29 cellular contexts compared by ENCODE assay signal in genomic region chr1:30259631-30260030, GRCh38.
"Had no signal": no experiment of that assay in that cellular context is flagged by ENCODE, and none has a peak within 500 bp of the region (broad histone marks: within the 10 kb centered on the region; RNA-seq: fewer than 3 reads in every experiment).

No MANE protein-coding gene starts in this region.

- H3K27ac Mint-ChIP-seq: natural killer cell; nephron; neural progenitor cell; progenitor cell of endocrine pancreas; stimulated activated memory B cell treated with anti-CD40 and anti-IgM and Interleukin-4, amounts not matched to agents 10 μg/mL and 1 μg/mL and 100 μg/mL, for 72 hours; stimulated activated naive CD8-positive, alpha-beta T cell treated with anti-CD3 and anti-CD28 coated beads, Interleukin-15, amount 100 ng/mL, for 72 hours; type B pancreatic cell had no signal

- FAIRE-seq: small intestine had no signal

- DNase-seq: natural killer cell; occipital lobe; ovary; psoas muscle; right cardiac atrium; sigmoid colon; small intestine; stimulated activated CD4-positive, alpha-beta T cell treated with anti-CD3 and anti-CD28 coated beads, Interleukin-15, amount 100 ng/mL, for 24 hours; stimulated activated CD4-positive, alpha-beta T cell treated with anti-CD3 and anti-CD28 coated beads, Interleukin-2, amount 100 ng/mL, for 24 hours; stimulated activated CD4-positive, alpha-beta T cell treated with anti-CD3 and anti-CD28 coated beads, Interleukin-2, amount 100 ng/mL, for 48 hours; stimulated activated CD4-positive, alpha-beta T cell treated with anti-CD3 and anti-CD28 coated beads, Interleukin-4, amount 100 ng/mL, for 4 hours; stimulated activated CD8-positive, alpha-beta memory T cell treated with anti-CD3 and anti-CD28 coated beads, Interleukin-4, amount 100 ng/mL, for 48 hours; stimulated activated naive CD4-positive, alpha-beta T cell; stimulated activated naive CD8-positive, alpha-beta T cell treated with anti-CD3 and anti-CD28 coated beads, Interleukin-15, amount 100 ng/mL, for 72 hours; stimulated activated naive CD8-positive, alpha-beta T cell treated with anti-CD3 and anti-CD28 coated beads, Interleukin-15, Interleukin-2, amounts not matched to agents 100 U/mL and 50 U/mL, for 24 hours; substantia nigra; testis; transverse colon; uterus had no signal

- H3K4me3 ChIP-seq: neural progenitor cell, ovary, psoas muscle, right lobe of liver, sigmoid colon, suprapubic skin, testis, tibial artery, transverse colon, upper lobe of right lung, uterus had no signal

- H3K9me3 ChIP-seq: ovary, psoas muscle, right lobe of liver, sigmoid colon, suprapubic skin, testis, tibial artery, transverse colon, upper lobe of right lung, uterus had no signal

- H3K9me3 Mint-ChIP-seq: neural progenitor cell had no signal

- H3K27ac ChIP-seq: neural progenitor cell, ovary, parathyroid adenoma, psoas muscle, right lobe of liver, sigmoid colon, suprapubic skin, testis, tibial artery, transverse colon, upper lobe of right lung, uterus had no signal

- ATAC-seq: natural killer cell; psoas muscle; right cardiac atrium; right lobe of liver; stimulated activated memory B cell treated with anti-CD40 and anti-IgM and Interleukin-4, amounts not matched to agents 10 μg/mL and 1 μg/mL and 100 μg/mL, for 72 hours; stimulated activated naive CD8-positive, alpha-beta T cell treated with anti-CD3 and anti-CD28 coated beads, Interleukin-15, amount 100 ng/mL, for 72 hours; stimulated activated naive CD8-positive, alpha-beta T cell treated with anti-CD3 and anti-CD28 coated beads, Interleukin-15, Interleukin-2, amounts not matched to agents 100 U/mL and 50 U/mL, for 24 hours; upper lobe of right lung had no signal

- H3K36me3 Mint-ChIP-seq: natural killer cell; neural progenitor cell; stimulated activated memory B cell treated with anti-CD40 and anti-IgM and Interleukin-4, amounts not matched to agents 10 μg/mL and 1 μg/mL and 100 μg/mL, for 72 hours; type B pancreatic cell had no signal

- H3K4me1 Mint-ChIP-seq: natural killer cell; stimulated activated memory B cell treated with anti-CD40 and anti-IgM and Interleukin-4, amounts not matched to agents 10 μg/mL and 1 μg/mL and 100 μg/mL, for 72 hours; stimulated activated naive CD8-positive, alpha-beta T cell treated with anti-CD3 and anti-CD28 coated beads, Interleukin-15, amount 100 ng/mL, for 72 hours had no signal

- H3K27me3 ChIP-seq: neural progenitor cell, ovary, right lobe of liver, testis, upper lobe of right lung, uterus had no signal

- H3K36me3 ChIP-seq: neural progenitor cell, ovary, right lobe of liver, sigmoid colon, suprapubic skin, tibial artery, transverse colon, upper lobe of right lung, uterus had no signal

- H3K4me3 Mint-ChIP-seq: natural killer cell; nephron; neural progenitor cell; stimulated activated memory B cell treated with anti-CD40 and anti-IgM and Interleukin-4, amounts not matched to agents 10 μg/mL and 1 μg/mL and 100 μg/mL, for 72 hours; stimulated activated naive CD8-positive, alpha-beta T cell treated with anti-CD3 and anti-CD28 coated beads, Interleukin-15, amount 100 ng/mL, for 72 hours; type B pancreatic cell had no signal

- H3K4me1 ChIP-seq: parathyroid adenoma, psoas muscle, right lobe of liver, sigmoid colon, suprapubic skin, testis, tibial artery, transverse colon, upper lobe of right lung, uterus had no signal
